Comparison of ENCODE assay signal across 23 cellular contexts in genomic region chr22:25770333-25770732, GRCh38. TPM values are rescaled to one million over a fixed set of nuclear protein-coding genes. Genes with fewer than 3 reads are reported as not detected.
"Had no signal": no experiment of that assay in that cellular context is flagged by ENCODE, and none has a peak within 500 bp of the region (broad histone marks: within the 10 kb centered on the region; RNA-seq: fewer than 3 reads in every experiment).

No MANE protein-coding gene starts in this region.

- H3K27me3 ChIP-seq: MG63 had no signal

- H3K27ac Mint-ChIP-seq: activated CD4-positive, alpha-beta memory T cell treated with anti-CD3 and anti-CD28 coated beads for 36 hours; activated naive CD4-positive, alpha-beta T cell treated with anti-CD3 and anti-CD28 coated beads, Interleukin-2, amount 50 U/mL, for 24 hours; activated naive CD8-positive, alpha-beta T cell treated with anti-CD3 and anti-CD28 coated beads, Interleukin-2, amount 50 U/mL, for 24 hours; activated T-cell treated with anti-CD3 and anti-CD28 coated beads, Interleukin-2, amount 50 U/mL, for 24 hours; brain had no signal

- ATAC-seq: activated naive CD8-positive, alpha-beta T cell treated with anti-CD3 and anti-CD28 coated beads, Interleukin-2, amount 50 U/mL, for 24 hours had no signal

- H3K4me2 ChIP-seq: PC-9 had no signal

- H3K4me3 Mint-ChIP-seq: activated CD4-positive, alpha-beta memory T cell treated with anti-CD3 and anti-CD28 coated beads for 36 hours; activated naive CD4-positive, alpha-beta T cell treated with anti-CD3 and anti-CD28 coated beads, Interleukin-2, amount 50 U/mL, for 24 hours; activated naive CD8-positive, alpha-beta T cell treated with anti-CD3 and anti-CD28 coated beads, Interleukin-2, amount 50 U/mL, for 24 hours; activated T-cell treated with anti-CD3 and anti-CD28 coated beads, Interleukin-2, amount 50 U/mL, for 24 hours; brain; T-helper 2 cell treated with Interferon-gamma antibody and Interleukin-4, amounts not matched to agents 5 μg/mL and 100 μg/mL, for 36 hours had no signal

- H3K36me3 ChIP-seq: MG63 had no signal

- DNase-seq: activated CD4-positive, alpha-beta memory T cell treated with anti-CD3 and anti-CD28 coated beads for 36 hours; activated CD4-positive, alpha-beta T cell treated with anti-CD3 and anti-CD28 coated beads, Interleukin-2, amount 50 U/mL, for 1 hour; activated naive CD8-positive, alpha-beta T cell treated with anti-CD3 and anti-CD28 coated beads, Interleukin-2, amount 50 U/mL, for 24 hours; activated T-cell treated with anti-CD3 and anti-CD28 coated beads, Interleukin-2, amount 50 U/mL, for 24 hours; anterior cingulate cortex; central memory CD4-positive, alpha-beta T cell; Kasumi-1; KBM-7; MG63; MV-4-11; NCI-H1092; NCI-H1436 treated with DMSO at 0.1 percent for 48 hours; NCI-H1694 treated with DMSO at 0.1 percent for 48 hours; NCI-H2029; NCI-H345; NK-92 treated with Interleukin-12 subunit alpha and Interleukin-12 subunit beta, amount 100 ng/mL, for 24 hours; PC-9; Right ventricle myocardium superior; SW 1271 had no signal

- H3K27ac ChIP-seq: PC-9 had no signal

- H3K36me3 Mint-ChIP-seq: activated naive CD4-positive, alpha-beta T cell treated with anti-CD3 and anti-CD28 coated beads, Interleukin-2, amount 50 U/mL, for 24 hours had no signal

- H3K4me3 ChIP-seq: MG63, PC-9 had no signal

RNA-seq across cellular contexts. Expression of gene MYO18B, which starts 28.3 kb away (rescaled TPM):
- total RNA-seq: OCI-LY7, PC-9 had no signal
